In the genomic region with DNA sequence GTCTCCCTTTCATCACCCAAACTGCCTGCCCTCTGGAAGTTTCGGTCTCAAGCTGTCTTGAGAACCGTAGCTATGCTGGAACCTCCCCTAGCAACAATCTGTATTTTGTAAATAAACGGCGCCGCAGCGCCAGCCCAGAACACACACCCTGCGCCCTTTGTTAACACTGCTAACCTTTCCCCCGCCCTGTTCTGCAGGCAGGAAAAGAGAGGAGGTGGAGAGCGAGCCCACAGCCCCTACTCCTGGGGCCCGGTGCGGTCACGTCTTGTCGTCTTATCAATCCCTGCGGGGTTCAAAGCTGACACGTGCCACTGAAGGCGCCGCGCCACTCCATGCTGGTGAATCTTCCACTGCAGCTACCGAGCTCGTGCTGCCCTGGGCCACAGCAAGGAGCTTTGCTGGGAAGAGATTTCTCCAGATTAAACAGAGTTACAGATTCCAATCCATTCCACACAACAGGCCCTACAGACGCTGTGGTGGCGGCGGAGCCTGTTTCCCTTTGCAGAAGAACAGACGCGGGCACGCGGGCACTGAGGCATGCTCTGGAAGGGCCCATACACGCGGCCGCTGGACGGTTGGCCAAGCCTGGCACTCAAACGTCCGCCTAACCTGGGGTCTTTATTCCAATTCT, we compare ENCODE assay signal across 9 cellular contexts. TPM values are rescaled to one million over a fixed set of nuclear protein-coding genes. Genes with fewer than 3 reads are reported as not detected.
DNase-seq lines count a peak whose midpoint lies in the region; ATAC-seq, FAIRE-seq and TF ChIP-seq lines count a peak whose summit lies in the region.
"Had no signal": no experiment of that assay in that cellular context is flagged by ENCODE, and none has a peak within 500 bp of the region (broad histone marks: within the 10 kb centered on the region; RNA-seq: fewer than 3 reads in every experiment).

No MANE protein-coding gene starts in this region.

- H3K27me3 Mint-ChIP-seq in endothelial cell (ENCODE audit: unreplicated experiment) = peaks cover 15% of the 10 kb centered on the region

- DNase-seq in GM04503 (ENCODE audit: low read depth) (peak; percentile 9), T-helper 2 cell (peak; percentile 49 to 84 (median 75)), endothelial cell (ENCODE audit: low spot score) (no peak), pancreas (peak; percentile 73 to 89 (median 81)), testis (no peak), midbrain (lab: John Stamatoyannopoulos, UW) (no peak), NCI-H526 treated with DMSO at 0.1 percent for 48 hours (lab: John Stamatoyannopoulos, UW) (no peak)

- intact Hi-C loops in pancreas (cut with DNase I) (loop anchor here in 1 of 3 donors (10.0 kb wide), 1 partner anchor 86 kb away; no protein-coding TSS in a partner anchor), testis (cut with DNase I; ENCODE audit: low total_unique reads) (no loop called here)

- H3K36me3 ChIP-seq in pancreas (no peaks in the 10 kb centered on the region), testis (ENCODE audit: low read depth, missing control alignments) (no peaks in the 10 kb centered on the region)
- H3K36me3 ChIP-seq: ascending aorta had no signal

- peak overlapping the region in 2 of 4 donors; percentile 19 to 38 for H3K27ac ChIP-seq in pancreas
- no peak overlapping the region for H3K27ac ChIP-seq in testis
- H3K27ac ChIP-seq: ascending aorta had no signal

- peaks cover 5 to 16% (median 7%) of the 10 kb centered on the region in 3 donors for H3K4me1 ChIP-seq in pancreas
- no peaks in the 10 kb centered on the region for H3K4me1 ChIP-seq in testis
- H3K4me1 ChIP-seq: ascending aorta had no signal

- H3K9me3 Mint-ChIP-seq in endothelial cell (ENCODE audit: unreplicated experiment) = no peaks in the 10 kb centered on the region

- H3K4me3 Mint-ChIP-seq in endothelial cell (ENCODE audit: unreplicated experiment) = peak overlapping the region; percentile 56

- 38 to 67% methylated on average over 33 of the region's 33 CpGs for WGBS in pancreas, 2 donors
- 56 to 61% methylated on average over 33 of the region's 33 CpGs for WGBS in testis, 2 donors

- no peaks in the 10 kb centered on the region for H3K27me3 ChIP-seq in pancreas
- no peaks in the 10 kb centered on the region for H3K27me3 ChIP-seq in testis
- H3K27me3 ChIP-seq: ascending aorta had no signal

- H3K4me3 ChIP-seq in pancreas (no peak overlapping the region), testis (no peak overlapping the region)

- no peak for FAIRE-seq in pancreas (lab: Jason Lieb, UNC)

- TF ChIP-seq CTCF in endothelial cell (IDR thresholded peaks at IDR 0.05; ENCODE audit: unreplicated experiment) = no peak
- no peak for TF ChIP-seq CTCF in pancreas (IDR thresholded peaks at IDR 0.05)
- no peak for TF ChIP-seq CTCF in testis (IDR thresholded peaks at IDR 0.05)

- H3K27ac Mint-ChIP-seq in endothelial cell (ENCODE audit: unreplicated experiment) = peak overlapping the region; percentile 93

- no peak for TF ChIP-seq POLR2A in testis (IDR thresholded peaks at IDR 0.05)

- ATAC-seq in pancreas (peak; percentile 90 to 96 (median 93)), GM18858 (IDR thresholded peaks at IDR 0.05; ENCODE audit: unreplicated experiment) (no peak)

- H3K9me3 ChIP-seq in pancreas (no peaks in the 10 kb centered on the region), testis (no peaks in the 10 kb centered on the region)
- H3K9me3 ChIP-seq: ascending aorta had no signal

- peaks cover 9% of the 10 kb centered on the region for H3K4me1 Mint-ChIP-seq in endothelial cell (ENCODE audit: unreplicated experiment)

- peaks cover 7% of the 10 kb centered on the region for H3K36me3 Mint-ChIP-seq in endothelial cell (ENCODE audit: low read depth, unreplicated experiment)

RNA-seq across cellular contexts. Expression of a gene that starts 25.3 kb away (rescaled TPM):
- total RNA-seq in endothelial cell (ENCODE audit: unreplicated experiment) (not detected), pancreas (1 to 10 TPM; 2.8 to 7.5 (median 5.0) TPM), testis (1 to 10 TPM; 3.0 to 9.0 TPM)
- polyA plus RNA-seq in pancreas (10 to 100 TPM in 1 of 2 donors, 1 to 10 TPM in 1; 6.6 to 19.9 TPM), testis (ENCODE audit: insufficient read depth, low read depth, low replicate concordance) (4.6 TPM)

Comparison
In these comparisons a context has a peak if more than half of its experiments do, and no peak if none do; other contexts are left out.
1. DNase-seq: peak in GM04503 (single experiment), T-helper 2 cell (5 of 5) and pancreas (6 of 6); none in endothelial cell (single experiment), testis (single experiment), midbrain (single experiment) and NCI-H526 treated with DMSO at 0.1 percent for 48 hours (single experiment).